6 cellular contexts compared by ENCODE assay signal in the genomic region with DNA sequence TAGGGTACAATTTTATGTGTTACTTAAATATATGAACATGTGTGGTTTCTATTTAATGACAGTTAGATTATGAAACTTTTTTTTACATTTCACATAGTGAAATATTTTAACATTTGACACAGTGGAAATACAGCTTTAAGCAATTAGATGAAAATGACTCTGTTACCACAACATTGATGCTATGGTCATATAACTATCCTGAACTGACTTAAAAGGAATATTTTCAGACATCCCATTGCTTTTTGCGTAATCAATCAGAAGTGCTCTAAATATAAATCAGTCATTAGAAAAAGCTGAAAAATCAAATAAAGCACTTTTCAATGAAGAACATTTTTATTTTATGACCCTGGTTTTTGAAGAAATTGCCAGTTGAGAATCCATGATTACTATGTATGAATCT.
"Had no signal": no experiment of that assay in that cellular context is flagged by ENCODE, and none has a peak within 500 bp of the region (broad histone marks: within the 10 kb centered on the region; RNA-seq: fewer than 3 reads in every experiment).

No MANE protein-coding gene starts in this region.

- DNase-seq: H9, HCEC 1CT, IMR-90, KG1 had no signal

- H2AFZ ChIP-seq: GM23338 had no signal

- H3K27ac Mint-ChIP-seq: GM23338, H9 had no signal

- H3K4me2 ChIP-seq: GM23338 had no signal

- ATAC-seq: GM23338, K562 had no signal

- H3K4me3 ChIP-seq: GM23338, K562 had no signal

- H3K4me3 Mint-ChIP-seq: GM23338, H9 had no signal
